In genomic region chr19:53897459-53897858, GRCh38 we compare ENCODE assay signal across 17 cellular contexts. TPM values are rescaled to one million over a fixed set of nuclear protein-coding genes. Genes with fewer than 3 reads are reported as not detected.
DNase-seq lines count a peak whose midpoint lies in the region; ATAC-seq and TF ChIP-seq lines count a peak whose summit lies in the region.
"Had no signal": no experiment of that assay in that cellular context is flagged by ENCODE, and none has a peak within 500 bp of the region (broad histone marks: within the 10 kb centered on the region; RNA-seq: fewer than 3 reads in every experiment).

No MANE protein-coding gene starts in this region.

- H3K9me3 Mint-ChIP-seq in activated naive CD4-positive, alpha-beta T cell treated with anti-CD3 and anti-CD28 coated beads, Interleukin-2, amount 50 U/mL, for 72 hours, result no peaks in the 10 kb centered on the region
- H3K9me3 Mint-ChIP-seq: CD8-positive, alpha-beta T cell had no signal

- no peak for ATAC-seq in T-helper 17 cell
- no peak for ATAC-seq in mucosa of descending colon
- no peak for ATAC-seq in activated naive CD4-positive, alpha-beta T cell treated with anti-CD3 and anti-CD28 coated beads, Interleukin-2, amount 50 U/mL, for 72 hours
- ATAC-seq: CD8-positive, alpha-beta T cell had no signal

- no peak overlapping the region for H3K9ac ChIP-seq in iPS-15b (ENCODE audit: low read depth, low read length)
- H3K9ac ChIP-seq: GM23248, KMS-11 had no signal

- peaks cover 64% of the 10 kb centered on the region for H3K27me3 Mint-ChIP-seq in T-helper 17 cell

- intact Hi-C loops in mucosa of descending colon (cut with DNase I, micrococcal nuclease), result no loop called here

- H3K4me1 Mint-ChIP-seq in T-helper 17 cell, result peaks cover 10% of the 10 kb centered on the region

- H3K4me3 Mint-ChIP-seq in T-helper 17 cell, result no peak overlapping the region
- H3K4me3 Mint-ChIP-seq: CD8-positive, alpha-beta T cell had no signal

- H3K36me3 Mint-ChIP-seq in T-helper 17 cell (ENCODE audit: low read depth), result peaks cover 9% of the 10 kb centered on the region
- H3K36me3 Mint-ChIP-seq in activated naive CD4-positive, alpha-beta T cell treated with anti-CD3 and anti-CD28 coated beads, Interleukin-2, amount 50 U/mL, for 72 hours, result peaks cover 5 to 7% of the 10 kb centered on the region in 2 donors
- H3K36me3 Mint-ChIP-seq: CD14-positive monocyte; CD8-positive, alpha-beta T cell had no signal

- H3K4me1 ChIP-seq in iPS-15b (ENCODE audit: control insufficient read depth, insufficient read depth, low read length) (peaks cover 8% of the 10 kb centered on the region), mucosa of descending colon (ENCODE audit: low read depth) (no peaks in the 10 kb centered on the region)
- H3K4me1 ChIP-seq: BE2C, Caco-2 had no signal

- DNase-seq in H7 (no peak), T-helper 17 cell (no peak), mucosa of descending colon (no peak), NCI-H2227 (lab: John Stamatoyannopoulos, UW; ENCODE audit: unreplicated experiment) (no peak), DMS114 treated with DMSO at 0.1 percent for 48 hours (lab: John Stamatoyannopoulos, UW; ENCODE audit: unreplicated experiment) (no peak)
- no peak for DNase-seq in activated naive CD4-positive, alpha-beta T cell treated with anti-CD3 and anti-CD28 coated beads, Interleukin-2, amount 50 U/mL, for 72 hours (ENCODE audit: low spot score in 2 of 2)
- DNase-seq: BE2C; Caco-2; CD8-positive, alpha-beta T cell; DMS79 treated with DMSO at 0.1 percent for 48 hours; EL; GM23248; HCEC 1CT; IMR-90 had no signal

- peak overlapping the region; percentile 54 for H3K27ac Mint-ChIP-seq in T-helper 17 cell
- H3K27ac Mint-ChIP-seq in activated naive CD4-positive, alpha-beta T cell treated with anti-CD3 and anti-CD28 coated beads, Interleukin-2, amount 50 U/mL, for 72 hours, result no peak overlapping the region
- H3K27ac Mint-ChIP-seq: CD14-positive monocyte; CD8-positive, alpha-beta T cell had no signal

- no peaks in the 10 kb centered on the region for H3K9me3 ChIP-seq in T-helper 17 cell (ENCODE audit: control insufficient read depth, low read length, poor library complexity, severe bottlenecking)
- H3K9me3 ChIP-seq in iPS-15b (ENCODE audit: control insufficient read depth, insufficient read depth, low read length), result no peaks in the 10 kb centered on the region
- no peaks in the 10 kb centered on the region for H3K9me3 ChIP-seq in mucosa of descending colon
- H3K9me3 ChIP-seq: BE2C, Caco-2 had no signal

- H3K27me3 ChIP-seq in H7 (ENCODE audit: control insufficient read depth, insufficient read depth, low read length) (peaks cover 10% of the 10 kb centered on the region), iPS-15b (ENCODE audit: control insufficient read depth, insufficient read depth, low read length) (peaks cover 7% of the 10 kb centered on the region)

- H3K36me3 ChIP-seq in H7 (replicated peaks; ENCODE audit: control insufficient read depth, insufficient read depth, low read length), result peaks cover 2% of the 10 kb centered on the region
- peaks cover 5% of the 10 kb centered on the region for H3K36me3 ChIP-seq in iPS-15b (ENCODE audit: control insufficient read depth, insufficient read depth, low read length)
- no peaks in the 10 kb centered on the region for H3K36me3 ChIP-seq in mucosa of descending colon (ENCODE audit: low read depth)
- H3K36me3 ChIP-seq: BE2C had no signal

- TF ChIP-seq CTCF in mucosa of descending colon (IDR thresholded peaks at IDR 0.05), result no peak

- H3K4me3 ChIP-seq in H7 (ENCODE audit: insufficient read depth, low read depth, low read length) (peak overlapping the region; percentile 54; the same call in 1 of the 2 replicates), iPS-15b (ENCODE audit: low read depth, low read length) (peak overlapping the region; percentile 55), mucosa of descending colon (no peak overlapping the region)
- H3K4me3 ChIP-seq: GM23248 had no signal

RNA-seq across cellular contexts. Expression of gene CACNG7, which starts 11.6 kb away (rescaled TPM):
- 3.8 and 4.5 TPM in 2 replicates for total RNA-seq in H7 (2014; rRNA removed; shearing (Covaris generic))
- total RNA-seq in T-helper 17 cell, result not detected
- under 1 TPM in 1 of 3 donors, not detected in 2; 0.54 TPM for total RNA-seq in mucosa of descending colon
- total RNA-seq in activated naive CD4-positive, alpha-beta T cell treated with anti-CD3 and anti-CD28 coated beads, Interleukin-2, amount 50 U/mL, for 72 hours, result not detected
- total RNA-seq: Caco-2; CD8-positive, alpha-beta T cell; GM23248 had no signal

RNA-seq across cellular contexts. Expression of gene PRKCG, which starts 15.5 kb away (rescaled TPM):
- total RNA-seq in H7 (2014; rRNA removed; shearing (Covaris generic)), result 1.1 and 1.7 TPM in 2 replicates
- 1 to 10 TPM; 1.1 to 1.4 TPM for total RNA-seq in T-helper 17 cell
- total RNA-seq in mucosa of descending colon, result under 1 TPM in 2 of 3 donors, not detected in 1; 0.09 to 0.35 TPM
- under 1 TPM in 1 of 2 donors, not detected in 1; 0.10 TPM for total RNA-seq in activated naive CD4-positive, alpha-beta T cell treated with anti-CD3 and anti-CD28 coated beads, Interleukin-2, amount 50 U/mL, for 72 hours
- total RNA-seq: GM23248, IMR-90 had no signal

RNA-seq across cellular contexts. Expression of gene MYADM, which starts 29.8 kb away (rescaled TPM):
- total RNA-seq in H7 (2014; rRNA removed; shearing (Covaris generic)), result 37.5 and 44.9 TPM in 2 replicates
- 100 to 1,000 TPM; 392 to 670 TPM for total RNA-seq in T-helper 17 cell
- total RNA-seq in mucosa of descending colon, result 100 to 1,000 TPM in 1 of 3 donors, 10 to 100 TPM in 2; 47.0 to 193 (median 67.7) TPM
- total RNA-seq in activated naive CD4-positive, alpha-beta T cell treated with anti-CD3 and anti-CD28 coated beads, Interleukin-2, amount 50 U/mL, for 72 hours, result 10 to 100 TPM; 33.1 to 89.8 TPM
